8 cellular contexts compared by ENCODE assay signal in the genomic region with DNA sequence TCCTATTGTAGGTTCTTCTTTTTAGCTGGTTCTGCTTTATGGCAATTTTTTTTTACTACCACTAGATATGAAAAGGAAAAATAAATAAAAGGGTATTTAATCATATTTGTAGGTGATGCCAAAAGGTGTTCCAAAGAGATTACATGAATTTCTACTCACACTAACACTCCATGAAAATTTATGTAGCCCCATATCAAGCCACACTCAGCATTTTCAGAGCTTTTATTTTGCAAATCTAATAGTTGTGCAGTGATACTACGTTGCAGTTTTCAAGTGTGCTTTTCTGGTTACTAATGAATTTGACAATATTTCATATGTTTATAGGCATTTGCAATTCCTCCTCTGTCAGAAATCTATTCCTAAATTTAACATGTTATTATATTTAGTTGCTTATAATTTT.
"Had no signal": no experiment of that assay in that cellular context is flagged by ENCODE, and none has a peak within 500 bp of the region (broad histone marks: within the 10 kb centered on the region; RNA-seq: fewer than 3 reads in every experiment).

No MANE protein-coding gene starts in this region.

- H3K9ac ChIP-seq: KMS-11 had no signal

- H3K36me3 Mint-ChIP-seq: IgD-negative memory B cell had no signal

- H3K4me3 ChIP-seq: K562 had no signal

- FAIRE-seq: HTR-8/SVneo, K562 had no signal

- H3K27me3 Mint-ChIP-seq: IgD-negative memory B cell had no signal

- H3K4me3 Mint-ChIP-seq: IgD-negative memory B cell had no signal

- ATAC-seq: K562 had no signal

- H3K4me1 Mint-ChIP-seq: IgD-negative memory B cell had no signal

- H3K27ac Mint-ChIP-seq: IgD-negative memory B cell had no signal

- H3K4me2 ChIP-seq: KMS-11 had no signal

- DNase-seq: IMR-90, KBM-7, KG1 had no signal

- H3K9me3 Mint-ChIP-seq: IgD-negative memory B cell had no signal

- H3K27ac ChIP-seq: HL-60, KMS-11 had no signal
